1 cellular context compared by ENCODE assay signal in the genomic region with DNA sequence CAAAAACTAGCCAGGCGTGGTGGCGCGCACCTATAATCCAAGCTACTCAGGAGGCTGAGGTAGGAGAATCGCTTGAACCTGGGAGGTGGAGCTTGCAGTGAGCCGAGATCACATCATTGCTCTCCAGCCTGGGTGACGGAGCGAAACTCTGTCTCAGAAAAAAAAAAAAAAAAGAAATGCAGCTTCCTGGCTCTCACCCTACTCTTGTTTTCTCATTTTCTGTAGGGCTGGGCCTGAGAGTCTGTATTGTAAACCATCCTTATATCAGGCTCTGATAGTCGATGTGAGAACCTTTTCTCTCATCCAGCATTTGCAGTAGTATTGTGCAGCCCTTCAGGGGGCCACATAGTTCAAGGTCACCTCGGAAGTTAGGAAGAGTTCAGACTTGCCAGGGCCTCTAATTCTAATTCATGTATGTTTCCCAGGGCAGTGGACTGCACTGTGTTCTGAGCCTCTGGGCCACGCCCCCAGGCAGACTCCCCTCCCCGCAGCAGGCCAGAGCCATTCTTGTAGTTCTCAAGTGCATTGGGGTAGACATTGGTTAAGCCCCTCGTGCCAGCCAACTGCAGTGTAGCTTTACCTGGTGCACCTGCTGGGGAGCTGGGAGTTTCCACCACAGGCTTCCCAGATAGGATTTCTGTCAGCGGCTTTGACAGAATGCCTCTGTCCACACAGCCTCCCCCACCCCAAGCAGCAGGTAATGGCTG.
TF ChIP-seq lines count a peak whose summit lies in the region.

No MANE protein-coding gene starts in this region.

TF ChIP-seq in HepG2, 621 proteins besides CTCF, POLR2A, EP300 and RAD21 (continued from another document):
- TF ChIP-seq, protein P1, sequence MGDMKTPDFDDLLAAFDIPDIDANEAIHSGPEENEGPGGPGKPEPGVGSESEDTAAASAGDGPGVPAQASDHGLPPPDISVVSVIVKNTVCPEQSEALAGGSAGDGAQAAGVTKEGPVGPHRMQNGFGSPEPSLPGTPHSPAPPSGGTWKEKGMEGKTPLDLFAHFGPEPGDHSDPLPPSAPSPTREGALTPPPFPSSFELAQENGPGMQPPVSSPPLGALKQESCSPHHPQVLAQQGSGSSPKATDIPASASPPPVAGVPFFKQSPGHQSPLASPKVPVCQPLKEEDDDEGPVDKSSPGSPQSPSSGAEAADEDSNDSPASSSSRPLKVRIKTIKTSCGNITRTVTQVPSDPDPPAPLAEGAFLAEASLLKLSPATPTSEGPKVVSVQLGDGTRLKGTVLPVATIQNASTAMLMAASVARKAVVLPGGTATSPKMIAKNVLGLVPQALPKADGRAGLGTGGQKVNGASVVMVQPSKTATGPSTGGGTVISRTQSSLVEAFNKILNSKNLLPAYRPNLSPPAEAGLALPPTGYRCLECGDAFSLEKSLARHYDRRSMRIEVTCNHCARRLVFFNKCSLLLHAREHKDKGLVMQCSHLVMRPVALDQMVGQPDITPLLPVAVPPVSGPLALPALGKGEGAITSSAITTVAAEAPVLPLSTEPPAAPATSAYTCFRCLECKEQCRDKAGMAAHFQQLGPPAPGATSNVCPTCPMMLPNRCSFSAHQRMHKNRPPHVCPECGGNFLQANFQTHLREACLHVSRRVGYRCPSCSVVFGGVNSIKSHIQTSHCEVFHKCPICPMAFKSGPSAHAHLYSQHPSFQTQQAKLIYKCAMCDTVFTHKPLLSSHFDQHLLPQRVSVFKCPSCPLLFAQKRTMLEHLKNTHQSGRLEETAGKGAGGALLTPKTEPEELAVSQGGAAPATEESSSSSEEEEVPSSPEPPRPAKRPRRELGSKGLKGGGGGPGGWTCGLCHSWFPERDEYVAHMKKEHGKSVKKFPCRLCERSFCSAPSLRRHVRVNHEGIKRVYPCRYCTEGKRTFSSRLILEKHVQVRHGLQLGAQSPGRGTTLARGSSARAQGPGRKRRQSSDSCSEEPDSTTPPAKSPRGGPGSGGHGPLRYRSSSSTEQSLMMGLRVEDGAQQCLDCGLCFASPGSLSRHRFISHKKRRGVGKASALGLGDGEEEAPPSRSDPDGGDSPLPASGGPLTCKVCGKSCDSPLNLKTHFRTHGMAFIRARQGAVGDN (CRISPR knock-in tag; IDR thresholded peaks at IDR 0.05) = peak; percentile 70
- TF ChIP-seq ZNF605 (CRISPR knock-in tag; IDR thresholded peaks at IDR 0.05) (peak; percentile 40; the same call in 1 of the 2 replicates), ZFY (CRISPR knock-in tag; IDR thresholded peaks at IDR 0.05) (peak; percentile 47), HNF4A (CRISPR knock-in tag; IDR thresholded peaks at IDR 0.05) (peak; percentile 54), BCL6 (CRISPR knock-in tag; IDR thresholded peaks at IDR 0.05) (peak; percentile 46; the same call in 1 of the 2 replicates), SOX13 (IDR thresholded peaks at IDR 0.05) (no peak), SOX13 (CRISPR knock-in tag; conservative IDR thresholded peaks at IDR 0.05 in 1 of 2, IDR thresholded peaks at IDR 0.05 in 1 of 2) (peak in 1 of 2 experiments; percentile 20; a peak in 1 of 4 replicates), KDM4B (CRISPR knock-in tag; IDR thresholded peaks at IDR 0.05) (no peak), ZSCAN31 (CRISPR knock-in tag; IDR thresholded peaks at IDR 0.05; ENCODE audit: low read depth) (no peak), SMC3 (IDR thresholded peaks at IDR 0.05; ENCODE audit: low read length) (no peak)
